ENCODE assay signal across 1 cellular context in the genomic region with DNA sequence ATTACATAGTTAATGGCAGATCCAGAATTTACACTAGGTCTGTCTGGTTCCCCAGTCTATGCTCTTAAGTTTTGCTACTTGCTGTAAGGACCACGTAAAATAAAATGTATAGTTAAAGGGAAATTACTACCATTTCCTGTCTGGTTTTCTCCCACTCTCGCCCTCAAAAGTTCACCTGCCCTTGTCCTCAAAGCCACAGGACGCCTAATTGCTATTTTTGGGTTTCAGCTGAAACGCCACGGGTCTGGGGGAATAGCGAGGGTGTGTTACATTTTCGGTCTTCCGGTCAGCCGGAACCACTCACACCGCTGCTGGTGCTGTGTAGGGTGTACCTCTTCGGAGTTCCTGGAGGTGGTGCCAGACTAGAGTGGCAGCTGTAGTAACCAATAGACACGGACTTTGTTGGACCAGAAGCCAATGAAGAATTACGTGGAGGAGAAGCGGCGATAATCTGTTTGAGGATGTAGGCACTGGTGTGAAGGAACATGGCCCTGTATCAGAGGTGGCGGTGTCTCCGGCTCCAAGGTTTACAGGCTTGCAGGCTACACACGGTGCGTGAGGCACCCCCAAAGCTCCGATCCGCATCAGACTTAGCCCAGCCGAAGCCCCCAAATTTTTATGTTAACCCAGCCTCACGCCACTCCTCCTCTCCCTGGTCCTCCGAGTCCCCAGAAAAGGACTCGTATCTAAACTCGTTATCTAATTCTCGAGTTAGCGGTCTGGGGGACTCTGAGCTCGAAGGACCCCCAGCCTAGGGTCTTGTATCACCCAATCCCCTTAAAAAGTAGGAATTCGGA.
A peak's percentile ranks its signal among the peaks of the same experiment; 100 is the strongest.
TF ChIP-seq lines count a peak whose summit lies in the region.

Gene TARS2 (plus strand): TSS at position 454 of the 797 bp plus-strand sequence. CDS start 32 bp downstream, at position 486.

TF ChIP-seq in HepG2, 621 proteins besides CTCF, POLR2A, EP300 and RAD21 (continued from another document and continues in another):
- peak; percentile 89; the same call in 1 of the 2 replicates for TF ChIP-seq STAT5B (CRISPR knock-in tag; IDR thresholded peaks at IDR 0.05)
- peak; percentile 88 for TF ChIP-seq ZNF331 (CRISPR knock-in tag; IDR thresholded peaks at IDR 0.05)
- peak; percentile 90 for TF ChIP-seq ELF1 (CRISPR knock-in tag; IDR thresholded peaks at IDR 0.05)
- TF ChIP-seq ZNF543 (CRISPR knock-in tag; IDR thresholded peaks at IDR 0.05) = no peak
- TF ChIP-seq ZNF546 (CRISPR knock-in tag; conservative IDR thresholded peaks at IDR 0.05) = no peak
- no peak for TF ChIP-seq ZNF672 (CRISPR knock-in tag; IDR thresholded peaks at IDR 0.05)
- TF ChIP-seq ZSCAN30 (CRISPR knock-in tag; IDR thresholded peaks at IDR 0.05) = no peak
- TF ChIP-seq FOSL1 (CRISPR knock-in tag; IDR thresholded peaks at IDR 0.05; ENCODE audit: borderline replicate concordance) = no peak
- TF ChIP-seq BRD4 (CRISPR knock-in tag; IDR thresholded peaks at IDR 0.05) = peak; percentile 96
- peak; percentile 79; the same call in 1 of the 2 replicates for TF ChIP-seq ZNF614 (CRISPR knock-in tag; IDR thresholded peaks at IDR 0.05; ENCODE audit: borderline replicate concordance)
- TF ChIP-seq ATF1 (CRISPR knock-in tag; IDR thresholded peaks at IDR 0.05) = peak; percentile 77
- no peak for TF ChIP-seq IRF1 (CRISPR knock-in tag; IDR thresholded peaks at IDR 0.05; ENCODE audit: low read depth)
- no peak for TF ChIP-seq NFKB2 (CRISPR knock-in tag; IDR thresholded peaks at IDR 0.05; ENCODE audit: borderline replicate concordance)
- TF ChIP-seq NR1H2 (CRISPR knock-in tag; IDR thresholded peaks at IDR 0.05; ENCODE audit: borderline replicate concordance, low read depth) = no peak
- TF ChIP-seq ZNF296 (CRISPR knock-in tag; conservative IDR thresholded peaks at IDR 0.05) = 0 out of 2 replicates have a peak, but pooled peaks have one; percentile 54
- peak; percentile 30; the same call in 1 of the 2 replicates for TF ChIP-seq SOX5 (CRISPR knock-in tag; IDR thresholded peaks at IDR 0.05; ENCODE audit: borderline replicate concordance)
- TF ChIP-seq MTERF4 (CRISPR knock-in tag; IDR thresholded peaks at IDR 0.05) = no peak
- TF ChIP-seq NR2F6 (IDR thresholded peaks at IDR 0.05) = no peak
- 0 out of 2 replicates have a peak, but pooled peaks have one; percentile 53 for TF ChIP-seq NR2F6 (CRISPR knock-in tag; IDR thresholded peaks at IDR 0.05)
- no peak for TF ChIP-seq SNRNP70 (IDR thresholded peaks at IDR 0.05; ENCODE audit: low read depth, low read length)
- TF ChIP-seq SKI (IDR thresholded peaks at IDR 0.05; ENCODE audit: partially characterized antibody) = peak; percentile 13
- no peak for TF ChIP-seq REXO4 (CRISPR knock-in tag; IDR thresholded peaks at IDR 0.05; ENCODE audit: borderline replicate concordance)
- TF ChIP-seq HNRNPL (IDR thresholded peaks at IDR 0.05; ENCODE audit: low read depth, low read length) = no peak
- 0 out of 2 replicates have a peak, but pooled peaks have one; percentile 77 for TF ChIP-seq ZNF441 (CRISPR knock-in tag; IDR thresholded peaks at IDR 0.05; ENCODE audit: borderline replicate concordance)
- TF ChIP-seq MEIS2 (CRISPR knock-in tag; IDR thresholded peaks at IDR 0.05) = peak; percentile 38; the same call in 1 of the 2 replicates
- TF ChIP-seq FOXM1 (CRISPR knock-in tag; IDR thresholded peaks at IDR 0.05) = no peak
- no peak for TF ChIP-seq JUND (CRISPR knock-in tag; IDR thresholded peaks at IDR 0.05)
- no peak for TF ChIP-seq CENPT (CRISPR knock-in tag; IDR thresholded peaks at IDR 0.05; ENCODE audit: low read depth)
- TF ChIP-seq SMAD3 (CRISPR knock-in tag; IDR thresholded peaks at IDR 0.05) = peak; percentile 88; the same call in 1 of the 2 replicates
- peak; percentile 67; the same call in 1 of the 2 replicates for TF ChIP-seq ETV5 (CRISPR knock-in tag; IDR thresholded peaks at IDR 0.05; ENCODE audit: borderline replicate concordance)
- TF ChIP-seq EHMT2 (IDR thresholded peaks at IDR 0.05; ENCODE audit: borderline replicate concordance, low read depth, low read length) = no peak
- TF ChIP-seq JDP2 (CRISPR knock-in tag; IDR thresholded peaks at IDR 0.05; ENCODE audit: borderline replicate concordance) = no peak
- TF ChIP-seq ZFY (CRISPR knock-in tag; IDR thresholded peaks at IDR 0.05) = peak; percentile 55
- TF ChIP-seq HOXA7 (CRISPR knock-in tag; IDR thresholded peaks at IDR 0.05) = no peak
- TF ChIP-seq ATM (IDR thresholded peaks at IDR 0.05; ENCODE audit: borderline replicate concordance) = no peak
- TF ChIP-seq SALL1 (CRISPR knock-in tag; IDR thresholded peaks at IDR 0.05) = peak; percentile 88
- TF ChIP-seq ZNF83 (CRISPR knock-in tag; IDR thresholded peaks at IDR 0.05; ENCODE audit: borderline replicate concordance) = no peak
- TF ChIP-seq ZNF10 (CRISPR knock-in tag; IDR thresholded peaks at IDR 0.05; ENCODE audit: borderline replicate concordance, low read depth) = no peak
- no peak for TF ChIP-seq NCOA5 (CRISPR knock-in tag; IDR thresholded peaks at IDR 0.05)
- 0 out of 2 replicates have a peak, but pooled peaks have one; percentile 29 for TF ChIP-seq ZNF879 (CRISPR knock-in tag; IDR thresholded peaks at IDR 0.05)
- peak; percentile 97 for TF ChIP-seq ASH2L (IDR thresholded peaks at IDR 0.05; ENCODE audit: insufficient read length, low read depth, low read length)
- 0 out of 2 replicates have a peak, but pooled peaks have one; percentile 49 for TF ChIP-seq KLF11 (CRISPR knock-in tag; IDR thresholded peaks at IDR 0.05)
- no peak for TF ChIP-seq SNAPC2 (CRISPR knock-in tag; IDR thresholded peaks at IDR 0.05)
- TF ChIP-seq PRPF4 (IDR thresholded peaks at IDR 0.05; ENCODE audit: low read depth, low read length, poor library complexity, severe bottlenecking) = no peak
- peak; percentile 89 for TF ChIP-seq YEATS4 (CRISPR knock-in tag; IDR thresholded peaks at IDR 0.05; ENCODE audit: borderline replicate concordance)
- no peak for TF ChIP-seq MBD4 (IDR thresholded peaks at IDR 0.05; ENCODE audit: borderline replicate concordance, low read length)
- TF ChIP-seq TRIM24 (CRISPR knock-in tag; IDR thresholded peaks at IDR 0.05) = no peak
- peak; percentile 70 for TF ChIP-seq CREB1 (IDR thresholded peaks at IDR 0.05)
- TF ChIP-seq CREB1 (CRISPR knock-in tag; IDR thresholded peaks at IDR 0.05) = peak; percentile 88
- no peak for TF ChIP-seq FLYWCH1 (CRISPR knock-in tag; IDR thresholded peaks at IDR 0.05)
- TF ChIP-seq ARNTL (CRISPR knock-in tag; IDR thresholded peaks at IDR 0.05) = no peak
- TF ChIP-seq, protein P1, sequence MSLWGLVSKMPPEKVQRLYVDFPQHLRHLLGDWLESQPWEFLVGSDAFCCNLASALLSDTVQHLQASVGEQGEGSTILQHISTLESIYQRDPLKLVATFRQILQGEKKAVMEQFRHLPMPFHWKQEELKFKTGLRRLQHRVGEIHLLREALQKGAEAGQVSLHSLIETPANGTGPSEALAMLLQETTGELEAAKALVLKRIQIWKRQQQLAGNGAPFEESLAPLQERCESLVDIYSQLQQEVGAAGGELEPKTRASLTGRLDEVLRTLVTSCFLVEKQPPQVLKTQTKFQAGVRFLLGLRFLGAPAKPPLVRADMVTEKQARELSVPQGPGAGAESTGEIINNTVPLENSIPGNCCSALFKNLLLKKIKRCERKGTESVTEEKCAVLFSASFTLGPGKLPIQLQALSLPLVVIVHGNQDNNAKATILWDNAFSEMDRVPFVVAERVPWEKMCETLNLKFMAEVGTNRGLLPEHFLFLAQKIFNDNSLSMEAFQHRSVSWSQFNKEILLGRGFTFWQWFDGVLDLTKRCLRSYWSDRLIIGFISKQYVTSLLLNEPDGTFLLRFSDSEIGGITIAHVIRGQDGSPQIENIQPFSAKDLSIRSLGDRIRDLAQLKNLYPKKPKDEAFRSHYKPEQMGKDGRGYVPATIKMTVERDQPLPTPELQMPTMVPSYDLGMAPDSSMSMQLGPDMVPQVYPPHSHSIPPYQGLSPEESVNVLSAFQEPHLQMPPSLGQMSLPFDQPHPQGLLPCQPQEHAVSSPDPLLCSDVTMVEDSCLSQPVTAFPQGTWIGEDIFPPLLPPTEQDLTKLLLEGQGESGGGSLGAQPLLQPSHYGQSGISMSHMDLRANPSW (CRISPR knock-in tag; IDR thresholded peaks at IDR 0.05; ENCODE audit: borderline replicate concordance) = no peak
- peak; percentile 68 for TF ChIP-seq PATZ1 (CRISPR knock-in tag; IDR thresholded peaks at IDR 0.05)
- no peak for TF ChIP-seq JARID2 (CRISPR knock-in tag; IDR thresholded peaks at IDR 0.05; ENCODE audit: insufficient replicate concordance)
- TF ChIP-seq GPN1 (CRISPR knock-in tag; IDR thresholded peaks at IDR 0.05; ENCODE audit: borderline replicate concordance) = no peak
- TF ChIP-seq FOXO4 (CRISPR knock-in tag; conservative IDR thresholded peaks at IDR 0.05) = no peak
- TF ChIP-seq ELF3 (CRISPR knock-in tag; IDR thresholded peaks at IDR 0.05) = peak; percentile 85
- TF ChIP-seq ZNF552 (CRISPR knock-in tag; IDR thresholded peaks at IDR 0.05; ENCODE audit: borderline replicate concordance) = no peak
- TF ChIP-seq, protein P2, sequence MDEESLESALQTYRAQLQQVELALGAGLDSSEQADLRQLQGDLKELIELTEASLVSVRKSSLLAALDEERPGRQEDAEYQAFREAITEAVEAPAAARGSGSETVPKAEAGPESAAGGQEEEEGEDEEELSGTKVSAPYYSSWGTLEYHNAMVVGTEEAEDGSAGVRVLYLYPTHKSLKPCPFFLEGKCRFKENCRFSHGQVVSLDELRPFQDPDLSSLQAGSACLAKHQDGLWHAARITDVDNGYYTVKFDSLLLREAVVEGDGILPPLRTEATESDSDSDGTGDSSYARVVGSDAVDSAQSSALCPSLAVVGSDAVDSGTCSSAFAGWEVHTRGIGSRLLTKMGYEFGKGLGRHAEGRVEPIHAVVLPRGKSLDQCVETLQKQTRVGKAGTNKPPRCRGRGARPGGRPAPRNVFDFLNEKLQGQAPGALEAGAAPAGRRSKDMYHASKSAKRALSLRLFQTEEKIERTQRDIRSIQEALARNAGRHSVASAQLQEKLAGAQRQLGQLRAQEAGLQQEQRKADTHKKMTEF (CRISPR knock-in tag; IDR thresholded peaks at IDR 0.05) = peak; percentile 92
- peak; percentile 86 for TF ChIP-seq ZSCAN5A (CRISPR knock-in tag; IDR thresholded peaks at IDR 0.05; ENCODE audit: borderline replicate concordance)
- TF ChIP-seq ZFP82 (CRISPR knock-in tag; IDR thresholded peaks at IDR 0.05; ENCODE audit: borderline replicate concordance) = no peak
- TF ChIP-seq ZNF747 (CRISPR knock-in tag; IDR thresholded peaks at IDR 0.05; ENCODE audit: borderline replicate concordance) = peak; percentile 66; the same call in 1 of the 2 replicates
- peak; percentile 85 for TF ChIP-seq SP4 (CRISPR knock-in tag; IDR thresholded peaks at IDR 0.05)
- no peak for TF ChIP-seq PHB2 (IDR thresholded peaks at IDR 0.05; ENCODE audit: partially characterized antibody)
- TF ChIP-seq XRCC5 (optimal IDR thresholded peaks at IDR 0.05; ENCODE audit: low read length) = peak; percentile 98
